In the genomic region with DNA sequence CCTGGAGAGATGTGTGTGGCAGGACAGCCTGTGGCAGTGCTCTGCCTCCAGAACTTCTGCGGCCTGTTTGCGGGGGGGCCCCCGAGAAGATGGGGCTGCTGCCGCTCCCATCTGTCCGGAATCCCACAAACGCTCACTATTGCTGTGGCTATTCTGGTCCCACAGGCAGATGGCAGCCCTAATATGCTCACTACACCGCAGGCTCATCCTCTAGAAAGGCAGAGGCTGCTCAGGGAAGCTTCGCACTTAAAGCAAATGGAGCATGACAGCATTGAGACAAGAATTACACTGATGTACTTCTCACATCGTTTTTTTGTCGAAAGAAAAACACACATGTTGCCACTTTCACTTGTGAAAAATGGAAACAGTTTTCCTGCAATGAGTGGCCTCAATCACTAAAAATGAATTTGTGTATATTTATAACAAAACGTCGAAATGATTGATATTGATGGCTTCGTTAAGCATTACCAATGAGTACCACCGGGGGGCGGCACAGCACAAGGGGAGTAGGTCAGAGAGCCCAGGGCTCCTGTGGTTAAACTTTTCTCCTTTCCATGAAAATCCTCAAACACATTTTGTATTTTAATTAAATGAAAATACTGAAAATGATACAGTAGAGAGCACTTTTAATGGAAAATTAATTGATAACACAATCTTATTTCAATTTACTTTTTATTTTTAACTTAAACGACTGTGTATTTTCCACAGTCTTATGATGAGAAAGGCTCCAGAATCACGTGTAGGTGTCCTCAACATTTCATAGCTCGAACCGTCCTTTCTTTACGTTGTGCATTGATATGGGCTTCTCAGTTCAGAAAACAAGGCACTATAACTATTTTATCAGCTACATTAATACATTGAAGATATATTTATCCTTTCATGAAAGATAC, we compare ENCODE assay signal across 8 cellular contexts.
DNase-seq lines count a peak whose midpoint lies in the region; ATAC-seq and TF ChIP-seq lines count a peak whose summit lies in the region.

No MANE protein-coding gene starts in this region.

- H3K27ac ChIP-seq in aorta (ENCODE audit: low read depth in 1 of 2, low read length in 2 of 2) = no peak overlapping the region

- peak; percentile 18 to 57 for DNase-seq in activated CD4-positive, alpha-beta T cell treated with anti-CD3 and anti-CD28 coated beads for 24 hours (ENCODE audit: low read depth in 2 of 2)
- no peak for DNase-seq in activated CD4-positive, alpha-beta T cell treated with anti-CD3 and anti-CD28 coated beads for 1 hour
- DNase-seq in NCI-H1105 (lab: John Stamatoyannopoulos, UW) (peak; percentile 42), fibroblast of mammary gland (ENCODE audit: low read depth) (peak; percentile 54), neural crest cell (ENCODE audit: low read depth, low spot score) (peak; percentile 83), aorta (peak; percentile 67 to 86)
- peak; percentile 76 for DNase-seq in activated CD4-positive, alpha-beta T cell treated with anti-CD3 and anti-CD28 coated beads for 48 hours

- WGBS in aorta, 2 donors = 36 to 38% methylated on average over 20 of the region's 20 CpGs

- H3K4me1 Mint-ChIP-seq in neural crest cell = peaks cover 18% of the 10 kb centered on the region

- intact Hi-C loops in aorta (cut with DNase I) = loop anchor here (1.0 to 10.0 kb wide), 3 partner anchors 287 to 907 kb away; no protein-coding TSS in a partner anchor

- H3K27me3 Mint-ChIP-seq in neural crest cell (ENCODE audit: low read depth) = no peaks in the 10 kb centered on the region

- TF ChIP-seq CTCF in fibroblast of mammary gland (conservative IDR thresholded peaks at IDR 0.05; ENCODE audit: control insufficient read depth, insufficient read depth, low read depth, low read length) (peak; percentile 84), neural crest cell (conservative IDR thresholded peaks at IDR 0.05) (peak; percentile 98)

- no peaks in the 10 kb centered on the region for H3K36me3 Mint-ChIP-seq in neural crest cell (ENCODE audit: low read depth)

- H3K9me3 Mint-ChIP-seq in neural crest cell = no peaks in the 10 kb centered on the region

- no peaks in the 10 kb centered on the region for H3K36me3 ChIP-seq in aorta (ENCODE audit: control insufficient read depth in 1 of 2, insufficient read depth in 2 of 2, low read length in 1 of 2)

- H3K27me3 ChIP-seq in aorta (ENCODE audit: control insufficient read depth in 1 of 2, insufficient read depth in 2 of 2, low read length in 1 of 2) = no peaks in the 10 kb centered on the region

- H3K27ac Mint-ChIP-seq in neural crest cell (ENCODE audit: unreplicated experiment) = no peak overlapping the region

- H3K4me1 ChIP-seq in aorta (ENCODE audit: control insufficient read depth in 1 of 2, insufficient read depth in 2 of 2, low read length in 2 of 2) = no peaks in the 10 kb centered on the region

- H3K9me3 ChIP-seq in aorta (ENCODE audit: control insufficient read depth, low read length) = no peaks in the 10 kb centered on the region

- no peak overlapping the region for H3K4me3 ChIP-seq in fibroblast of mammary gland (ENCODE audit: control insufficient read depth, low read depth, low read length)
- H3K4me3 ChIP-seq in aorta (ENCODE audit: low read length in 2 of 2) = no peak overlapping the region

- H3K4me3 Mint-ChIP-seq in neural crest cell = no peak overlapping the region

- ATAC-seq in aorta (ENCODE audit: low FRiP score) (peak; percentile 61), HG03457 (IDR thresholded peaks at IDR 0.05; ENCODE audit: unreplicated experiment) (no peak)
